ENCODE assay signal across 8 cellular contexts in the genomic region with DNA sequence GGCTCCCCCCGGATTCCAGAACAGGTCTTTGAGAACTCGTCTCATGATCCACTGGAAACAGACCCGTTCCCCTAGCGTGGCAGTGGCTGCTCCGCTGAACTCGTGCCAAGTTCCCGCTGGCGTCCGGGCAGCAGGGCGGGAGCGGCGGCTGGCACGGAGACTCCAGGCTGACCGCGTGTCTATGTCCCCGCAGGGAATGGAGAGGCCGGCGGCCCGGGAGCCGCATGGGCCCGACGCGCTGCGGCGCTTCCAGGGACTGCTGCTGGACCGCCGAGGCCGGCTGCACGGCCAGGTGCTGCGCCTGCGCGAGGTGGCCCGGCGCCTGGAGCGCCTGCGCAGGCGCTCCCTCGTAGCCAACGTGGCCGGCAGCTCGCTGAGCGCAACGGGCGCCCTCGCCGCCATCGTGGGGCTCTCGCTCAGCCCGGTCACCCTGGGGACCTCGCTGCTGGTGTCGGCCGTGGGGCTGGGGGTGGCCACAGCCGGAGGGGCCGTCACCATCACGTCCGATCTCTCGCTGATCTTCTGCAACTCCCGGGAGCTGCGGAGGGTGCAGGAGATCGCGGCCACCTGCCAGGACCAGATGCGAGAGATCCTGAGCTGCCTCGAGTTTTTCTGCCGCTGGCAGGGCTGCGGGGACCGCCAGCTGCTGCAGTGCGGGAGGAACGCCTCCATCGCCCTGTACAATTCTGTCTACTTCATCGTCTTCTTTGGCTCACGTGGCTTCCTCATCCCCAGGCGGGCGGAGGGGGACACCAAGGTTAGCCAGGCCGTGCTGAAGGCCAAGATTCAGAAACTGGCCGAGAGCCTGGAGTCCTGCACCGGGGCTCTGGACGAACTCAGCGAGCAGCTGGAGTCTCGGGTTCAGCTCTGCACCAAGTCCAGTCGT. TPM values are rescaled to one million over a fixed set of nuclear protein-coding genes. Genes with fewer than 3 reads are reported as not detected.
DNase-seq lines count a peak whose midpoint lies in the region; ATAC-seq and TF ChIP-seq lines count a peak whose summit lies in the region.

No MANE protein-coding gene starts in this region.

- H3K9ac ChIP-seq in PC-3 (ENCODE audit: low read length) (peak overlapping the region; percentile 74), fibroblast of lung (ENCODE audit: insufficient read depth, low read length) (peak overlapping the region; percentile 91)

- TF ChIP-seq CTCF in PC-3 (conservative IDR thresholded peaks at IDR 0.05; ENCODE audit: low read depth, low read length) (no peak), fibroblast of lung (conservative IDR thresholded peaks at IDR 0.05 in 1 of 2, IDR thresholded peaks at IDR 0.05 in 1 of 2; ENCODE audit: low read depth in 1 of 2, low read length in 2 of 2) (no peak)

- DNase-seq in Caki2 (ENCODE audit: low read depth), result peak; percentile 79
- DNase-seq in PC-3, result peak; percentile 77
- peak; percentile 79 to 81 for DNase-seq in fibroblast of lung (ENCODE audit: low read depth in 2 of 2)
- DNase-seq in naive thymus-derived CD4-positive, alpha-beta T cell, result peak; percentile 62 to 78 (median 72)
- peak; percentile 67 for DNase-seq in stimulated activated naive CD4-positive, alpha-beta T cell treated with Interleukin-2 at 50 U/mL for 16 hours (lab: John Stamatoyannopoulos, UW)

- H3K4me2 ChIP-seq in PC-3 (ENCODE audit: low read length) (peak overlapping the region; percentile 81), fibroblast of lung (ENCODE audit: extremely low read depth, insufficient read depth, low read length) (peak overlapping the region; percentile 84)

- peak overlapping the region; percentile 94 for H3K27ac Mint-ChIP-seq in activated T-helper 17 cell treated with anti-CD3 and anti-CD28 coated beads, Interleukin-2, amount 50 U/mL, for 72 hours
- peak overlapping the region; percentile 62 to 96 (median 88) for H3K27ac Mint-ChIP-seq in naive thymus-derived CD4-positive, alpha-beta T cell

- no peaks in the 10 kb centered on the region for H3F3A ChIP-seq in PC-3 (ENCODE audit: low read length, unreplicated experiment)

- POLR2A ChIA-PET in PC-3 (lab: Charles Lee; ENCODE audit: unreplicated experiment), result interaction anchor here (0.6 to 1.3 kb wide), 3 partner anchors 16 to 313 kb away, joined by 5 to 9 read pairs (median 5); no protein-coding TSS in a partner anchor
- POLR2A ChIA-PET in naive thymus-derived CD4-positive, alpha-beta T cell (lab: Charles Lee), result interaction anchor here (1.1 to 5.1 kb wide), 15 partner anchors 13 to 315 kb away, joined by 3 to 99 read pairs (median 7); a partner anchor contains a TSS

- H4K20me1 ChIP-seq in PC-3 (ENCODE audit: low read length) (no peaks in the 10 kb centered on the region), fibroblast of lung (ENCODE audit: control insufficient read depth, extremely low read depth, insufficient read depth, low read length) (no peaks in the 10 kb centered on the region)

- peaks cover 17% of the 10 kb centered on the region for H3K79me2 ChIP-seq in PC-3 (ENCODE audit: low read length)
- H3K79me2 ChIP-seq in fibroblast of lung (ENCODE audit: control insufficient read depth, insufficient read depth, low read length), result peaks cover 2% of the 10 kb centered on the region

- H3K4me3 ChIP-seq in PC-3 (ENCODE audit: low read length) (peak overlapping the region; percentile 63), fibroblast of lung (replicated peaks in 1 of 4; ENCODE audit: control extremely low read depth in 1 of 4, insufficient read depth in 1 of 4, low read depth in 3 of 4, low read length in 4 of 4) (peak overlapping the region; percentile 47 to 74 (median 62))
- peak overlapping the region; percentile 86 for H3K4me3 ChIP-seq in naive thymus-derived CD4-positive, alpha-beta T cell (ENCODE audit: low read length)

- H3K36me3 ChIP-seq in PC-3 (ENCODE audit: low read depth, low read length), result no peaks in the 10 kb centered on the region
- H3K36me3 ChIP-seq in fibroblast of lung (ENCODE audit: control insufficient read depth, insufficient read depth, low read length), result no peaks in the 10 kb centered on the region
- no peaks in the 10 kb centered on the region for H3K36me3 ChIP-seq in naive thymus-derived CD4-positive, alpha-beta T cell (ENCODE audit: control insufficient read depth in 2 of 3, insufficient read depth in 3 of 3, low read length in 3 of 3)

- intact Hi-C loops in PC-3 (cut with micrococcal nuclease), result loop anchor here (5.0 kb wide), 1 partner anchor 50 kb away; no protein-coding TSS in a partner anchor
- intact Hi-C loops in naive thymus-derived CD4-positive, alpha-beta T cell (cut with micrococcal nuclease), result loop anchor here (1.0 to 5.0 kb wide), 6 partner anchors 62 to 411 kb away; a partner anchor contains a TSS

- H3K27ac ChIP-seq in PC-3 (ENCODE audit: low read length), result peak overlapping the region; percentile 61
- peak overlapping the region; percentile 93 for H3K27ac ChIP-seq in fibroblast of lung (ENCODE audit: insufficient read depth, low read length)
- peak overlapping the region; percentile 78 for H3K27ac ChIP-seq in naive thymus-derived CD4-positive, alpha-beta T cell (ENCODE audit: low read depth, low read length)

- peak; percentile 70 for ATAC-seq in GM19438 (IDR thresholded peaks at IDR 0.05; ENCODE audit: low read depth, unreplicated experiment)
- peak; percentile 68 for ATAC-seq in HG03521 (IDR thresholded peaks at IDR 0.05; ENCODE audit: unreplicated experiment)
- peak; percentile 76 for ATAC-seq in PC-3
- ATAC-seq in activated T-helper 17 cell treated with anti-CD3 and anti-CD28 coated beads, Interleukin-2, amount 50 U/mL, for 72 hours (replicated peaks), result peak; percentile 78
- ATAC-seq in naive thymus-derived CD4-positive, alpha-beta T cell, result peak; percentile 92

- no peaks in the 10 kb centered on the region for H3K9me2 ChIP-seq in PC-3 (replicated peaks; ENCODE audit: low read length)

- H3K9me3 ChIP-seq in PC-3 (ENCODE audit: low read length) (no peaks in the 10 kb centered on the region), fibroblast of lung (ENCODE audit: control insufficient read depth, insufficient read depth, low read depth, low read length) (no peaks in the 10 kb centered on the region)
- H3K9me3 ChIP-seq in naive thymus-derived CD4-positive, alpha-beta T cell (ENCODE audit: control insufficient read depth in 2 of 3, low read length in 3 of 3), result no peaks in the 10 kb centered on the region

- peaks cover 34% of the 10 kb centered on the region for H3K36me3 Mint-ChIP-seq in activated T-helper 17 cell treated with anti-CD3 and anti-CD28 coated beads, Interleukin-2, amount 50 U/mL, for 72 hours (ENCODE audit: low read depth)
- H3K36me3 Mint-ChIP-seq in naive thymus-derived CD4-positive, alpha-beta T cell, result peaks cover 0 to 3% (median 0%) of the 10 kb centered on the region in 5 donors

- CTCF ChIA-PET in PC-3 (lab: Charles Lee), result interaction anchor here (0.7 kb wide), 1 partner anchor 50 kb away, joined by 3 read pairs; no protein-coding TSS in a partner anchor
- CTCF ChIA-PET in naive thymus-derived CD4-positive, alpha-beta T cell (lab: Charles Lee), result interaction anchor here (0.6 to 5.5 kb wide), 13 partner anchors 16 to 425 kb away, joined by 3 to 84 read pairs (median 6); a partner anchor contains a TSS

- H2AFZ ChIP-seq in PC-3 (ENCODE audit: low read length), result peak overlapping the region; percentile 83
- peak overlapping the region; percentile 72 for H2AFZ ChIP-seq in fibroblast of lung (ENCODE audit: low read length)

- in situ Hi-C loops in Caki2 (cut with HindIII; ENCODE audit: low pct_unique_long_range_greater_than_20kb, low sequenced_read_pairs), result no loop called here

- H3K9me3 Mint-ChIP-seq in activated T-helper 17 cell treated with anti-CD3 and anti-CD28 coated beads, Interleukin-2, amount 50 U/mL, for 72 hours, result no peaks in the 10 kb centered on the region
- H3K9me3 Mint-ChIP-seq in naive thymus-derived CD4-positive, alpha-beta T cell, result no peaks in the 10 kb centered on the region

- peaks cover 21% of the 10 kb centered on the region for H3K4me1 Mint-ChIP-seq in activated T-helper 17 cell treated with anti-CD3 and anti-CD28 coated beads, Interleukin-2, amount 50 U/mL, for 72 hours
- H3K4me1 Mint-ChIP-seq in naive thymus-derived CD4-positive, alpha-beta T cell, result peaks cover 6 to 35% (median 17%) of the 10 kb centered on the region in 7 donors

- peak overlapping the region; percentile 90 for H3K4me3 Mint-ChIP-seq in activated T-helper 17 cell treated with anti-CD3 and anti-CD28 coated beads, Interleukin-2, amount 50 U/mL, for 72 hours
- peak overlapping the region; percentile 76 to 89 (median 85) for H3K4me3 Mint-ChIP-seq in naive thymus-derived CD4-positive, alpha-beta T cell

- no peaks in the 10 kb centered on the region for H3K27me3 Mint-ChIP-seq in activated T-helper 17 cell treated with anti-CD3 and anti-CD28 coated beads, Interleukin-2, amount 50 U/mL, for 72 hours
- H3K27me3 Mint-ChIP-seq in naive thymus-derived CD4-positive, alpha-beta T cell, result no peaks in the 10 kb centered on the region

- peaks cover 46% of the 10 kb centered on the region for H3K4me1 ChIP-seq in PC-3 (ENCODE audit: insufficient read depth, low read length)
- peaks cover 25% of the 10 kb centered on the region for H3K4me1 ChIP-seq in fibroblast of lung (ENCODE audit: control insufficient read depth, extremely low read depth, insufficient read depth, low read length)
- H3K4me1 ChIP-seq in naive thymus-derived CD4-positive, alpha-beta T cell (ENCODE audit: control insufficient read depth in 2 of 2, insufficient read depth in 2 of 2, low read length in 2 of 2), result peaks cover 6 to 9% of the 10 kb centered on the region in 2 donors

- H3K27me3 ChIP-seq in PC-3 (ENCODE audit: low read length), result no peaks in the 10 kb centered on the region
- H3K27me3 ChIP-seq in fibroblast of lung (ENCODE audit: control insufficient read depth, insufficient read depth, low read length), result no peaks in the 10 kb centered on the region
- no peaks in the 10 kb centered on the region for H3K27me3 ChIP-seq in naive thymus-derived CD4-positive, alpha-beta T cell (ENCODE audit: control insufficient read depth in 2 of 2, insufficient read depth in 2 of 2, low read length in 2 of 2)

- no TSS peak for BruUV-seq in PC-3 (replicated peaks; lab: Mats Ljungman, UMichigan)

RNA-seq across cellular contexts. Expression of a gene that starts 1.5 kb away (rescaled TPM):
- total RNA-seq in Caki2 (2014; rRNA removed; shearing (Covaris generic); ENCODE audit: low replicate concordance), result 5.1 and 8.4 TPM in 2 replicates
- total RNA-seq in PC-3 (2014; rRNA removed) (2.8 and 3.5 TPM in 2 replicates), fibroblast of lung (1.5 and 3.1 TPM in 2 replicates)
- total RNA-seq in activated T-helper 17 cell treated with anti-CD3 and anti-CD28 coated beads, Interleukin-2, amount 50 U/mL, for 72 hours, result 10 to 100 TPM in 1 of 2 donors, 1 to 10 TPM in 1; 8.7 to 42.2 TPM
- 2.7 and 3.2 TPM in 2 replicates for polyA plus RNA-seq in fibroblast of lung
- polyA plus RNA-seq in fibroblast of lung (2012), result 2.2 and 2.3 TPM in 2 replicates
- 1.6 and 2.0 TPM in 2 replicates for polyA minus RNA-seq in fibroblast of lung (ENCODE audit: low replicate concordance)
- total RNA-seq in naive thymus-derived CD4-positive, alpha-beta T cell, result 10 to 100 TPM in 1 of 5 experiments, 1 to 10 TPM in 3, under 1 TPM in 1; 0.64 to 11.1 (median 3.1) TPM
- polyA plus RNA-seq in naive thymus-derived CD4-positive, alpha-beta T cell, result under 1 TPM; 0.25 to 0.36 TPM

RNA-seq across cellular contexts. Expression of a gene that starts 26.2 kb away (rescaled TPM):
- 71.9 and 114 TPM in 2 replicates for total RNA-seq in Caki2 (2014; rRNA removed; shearing (Covaris generic); ENCODE audit: low replicate concordance)
- total RNA-seq in PC-3 (2014; rRNA removed), result 58.9 and 59.0 TPM in 2 replicates
- 10 to 100 TPM; 90.0 to 90.4 TPM for total RNA-seq in activated T-helper 17 cell treated with anti-CD3 and anti-CD28 coated beads, Interleukin-2, amount 50 U/mL, for 72 hours
- 41.9 and 46.2 TPM in 2 replicates for total RNA-seq in fibroblast of lung
- polyA plus RNA-seq in fibroblast of lung, result 83.2 and 113 TPM in 2 replicates
- polyA plus RNA-seq in fibroblast of lung (2012), result 46.6 and 59.9 TPM in 2 replicates
- 24.9 and 64.0 TPM in 2 replicates for polyA minus RNA-seq in fibroblast of lung (ENCODE audit: low replicate concordance)
- total RNA-seq in naive thymus-derived CD4-positive, alpha-beta T cell, result 100 to 1,000 TPM in 2 of 5 experiments, 10 to 100 TPM in 3; 71.6 to 154 (median 75.5) TPM
- polyA plus RNA-seq in naive thymus-derived CD4-positive, alpha-beta T cell, result 10 to 100 TPM; 70.7 to 90.2 TPM

Comparison
In these comparisons a context has a peak if more than half of its experiments do, and no peak if none do; other contexts are left out.
1. Peak in every context shown above with its lines: DNase-seq, ATAC-seq, H3K4me3 ChIP-seq and H3K27ac ChIP-seq.